ENCODE assay signal across 11 cellular contexts in genomic region chr15:90306560-90306959, GRCh38. TPM values are rescaled to one million over a fixed set of nuclear protein-coding genes. Genes with fewer than 3 reads are reported as not detected.
DNase-seq lines count a peak whose midpoint lies in the region; ATAC-seq lines count a peak whose summit lies in the region.
"Had no signal": no experiment of that assay in that cellular context is flagged by ENCODE, and none has a peak within 500 bp of the region (broad histone marks: within the 10 kb centered on the region; RNA-seq: fewer than 3 reads in every experiment).

No MANE protein-coding gene starts in this region.

- no peak overlapping the region for H4K8ac ChIP-seq in mesendoderm (ENCODE audit: low read depth, low read length)

- no peaks in the 10 kb centered on the region for H3K79me1 ChIP-seq in mesendoderm (ENCODE audit: low read length)

- CTCF ChIA-PET in activated naive CD4-positive, alpha-beta T cell treated with anti-CD3 and anti-CD28 coated beads for 36 hours (lab: Charles Lee): interaction anchor here (1.0 to 5.7 kb wide), 7 partner anchors 9 to 627 kb away, joined by 3 to 44 read pairs (median 5); no protein-coding TSS in a partner anchor

- H2BK5ac ChIP-seq in mesendoderm (ENCODE audit: low read length): no peak overlapping the region

- ATAC-seq in GM19328 (IDR thresholded peaks at IDR 0.05; ENCODE audit: unreplicated experiment): peak; percentile 81
- peak; percentile 62 for ATAC-seq in HG03439 (IDR thresholded peaks at IDR 0.05; ENCODE audit: unreplicated experiment)

- no peak overlapping the region for H3K4me2 ChIP-seq in mesendoderm (ENCODE audit: low read length)
- H3K4me2 ChIP-seq: neural progenitor cell had no signal

- H3K27ac Mint-ChIP-seq in activated naive CD4-positive, alpha-beta T cell treated with anti-CD3 and anti-CD28 coated beads for 36 hours: no peak overlapping the region
- H3K27ac Mint-ChIP-seq: neural progenitor cell had no signal

- H3K36me3 Mint-ChIP-seq in activated naive CD4-positive, alpha-beta T cell treated with anti-CD3 and anti-CD28 coated beads for 36 hours (ENCODE audit: low read depth): no peaks in the 10 kb centered on the region
- H3K36me3 Mint-ChIP-seq: neural progenitor cell had no signal

- no peak overlapping the region for H3K27ac ChIP-seq in mesendoderm (ENCODE audit: low read depth, low read length)
- H3K27ac ChIP-seq: neural progenitor cell had no signal

- H3K23ac ChIP-seq in mesendoderm (ENCODE audit: low read length): no peak overlapping the region

- no peak overlapping the region for H3K9ac ChIP-seq in mesendoderm (ENCODE audit: low read length)
- H3K9ac ChIP-seq: neural progenitor cell had no signal

- H2BK120ac ChIP-seq in mesendoderm (ENCODE audit: low read depth, low read length): no peak overlapping the region

- H3K4me3 ChIP-seq in mesendoderm (ENCODE audit: low read length): no peak overlapping the region
- H3K4me3 ChIP-seq: neural progenitor cell had no signal

- H2BK15ac ChIP-seq in mesendoderm (replicated peaks; ENCODE audit: low read depth): no peak overlapping the region

- WGBS in mesendoderm (ENCODE audit: extremely low coverage, insufficient coverage, low lambda C conversion rate): no CpG with 5 or more reads among the region's 6 CpGs

- H3K18ac ChIP-seq in mesendoderm (ENCODE audit: low read length): no peak overlapping the region

- no peaks in the 10 kb centered on the region for H3K79me2 ChIP-seq in mesendoderm (ENCODE audit: control insufficient read depth, insufficient read depth, low read length)

- H3K27me3 Mint-ChIP-seq in activated naive CD4-positive, alpha-beta T cell treated with anti-CD3 and anti-CD28 coated beads for 36 hours (ENCODE audit: low read depth): no peaks in the 10 kb centered on the region

- peak; percentile 68 for DNase-seq in activated naive CD4-positive, alpha-beta T cell treated with anti-CD3 and anti-CD28 coated beads for 36 hours
- DNase-seq in stimulated activated CD4-positive, alpha-beta T cell treated with anti-CD3 and anti-CD28 coated beads, Interleukin-2, amount 100 ng/mL, for 24 hours: peak; percentile 44 to 45
- DNase-seq in HCEC 1CT (no peak), epidermal melanocyte (ENCODE audit: insufficient read length, low spot score) (no peak), foreskin melanocyte (no peak), mesendoderm (no peak)
- DNase-seq: effector CD4-positive, alpha-beta T cell had no signal

- H3K36me3 ChIP-seq in mesendoderm (ENCODE audit: control insufficient read depth, insufficient read depth, low read length): no peaks in the 10 kb centered on the region
- H3K36me3 ChIP-seq: neural progenitor cell had no signal

- no peaks in the 10 kb centered on the region for H3K4me1 ChIP-seq in mesendoderm (ENCODE audit: control insufficient read depth, low read depth, low read length)

- H4K5ac ChIP-seq in mesendoderm (ENCODE audit: low read length): no peak overlapping the region

- H3K4me3 Mint-ChIP-seq in activated naive CD4-positive, alpha-beta T cell treated with anti-CD3 and anti-CD28 coated beads for 36 hours: no peak overlapping the region
- H3K4me3 Mint-ChIP-seq: neural progenitor cell had no signal

- H3K4ac ChIP-seq in mesendoderm (ENCODE audit: low read depth, low read length): no peak overlapping the region

- H3K56ac ChIP-seq in mesendoderm (ENCODE audit: low read length): no peak overlapping the region

- H3K27me3 ChIP-seq in mesendoderm (ENCODE audit: insufficient read depth, low read length, poor library complexity): no peaks in the 10 kb centered on the region
- H3K27me3 ChIP-seq: neural progenitor cell had no signal

- H2AK5ac ChIP-seq in mesendoderm (ENCODE audit: low read length): no peak overlapping the region

- intact Hi-C loops in activated naive CD4-positive, alpha-beta T cell treated with anti-CD3 and anti-CD28 coated beads for 36 hours (cut with micrococcal nuclease): no loop called here

- H3K9me3 Mint-ChIP-seq in activated naive CD4-positive, alpha-beta T cell treated with anti-CD3 and anti-CD28 coated beads for 36 hours: no peaks in the 10 kb centered on the region
- H3K9me3 Mint-ChIP-seq: neural progenitor cell had no signal

- peaks cover 29% of the 10 kb centered on the region for H3K4me1 Mint-ChIP-seq in activated naive CD4-positive, alpha-beta T cell treated with anti-CD3 and anti-CD28 coated beads for 36 hours (ENCODE audit: low read depth)

RNA-seq across cellular contexts. Expression of gene NGRN, which starts 41.1 kb away (rescaled TPM):
- total RNA-seq in activated naive CD4-positive, alpha-beta T cell treated with anti-CD3 and anti-CD28 coated beads for 36 hours: 10 to 100 TPM; 30.7 to 31.0 TPM
- polyA plus RNA-seq in mesendoderm (2013, experiment 1 of 2): 72.7 TPM
- polyA plus RNA-seq in mesendoderm (2013, experiment 2 of 2): 73.4 TPM

RNA-seq across cellular contexts. Expression of gene ZNF774, which starts 45.5 kb away (rescaled TPM):
- under 1 TPM; 0.84 to 0.95 TPM for total RNA-seq in activated naive CD4-positive, alpha-beta T cell treated with anti-CD3 and anti-CD28 coated beads for 36 hours
- polyA plus RNA-seq in mesendoderm (2013, experiment 1 of 2): 0.90 TPM
- 1.0 TPM for polyA plus RNA-seq in mesendoderm (2013, experiment 2 of 2)

RNA-seq across cellular contexts. Expression of gene TTLL13, which starts 57.2 kb away (rescaled TPM):
- under 1 TPM; 0.15 to 0.26 TPM for total RNA-seq in activated naive CD4-positive, alpha-beta T cell treated with anti-CD3 and anti-CD28 coated beads for 36 hours
- not detected for polyA plus RNA-seq in mesendoderm (2013, experiment 1 of 2)
- polyA plus RNA-seq in mesendoderm (2013, experiment 2 of 2): 0.01 TPM
- total RNA-seq: RPMI7951 had no signal

Comparison
In these comparisons a context has a peak if more than half of its experiments do, and no peak if none do; other contexts are left out.
1. DNase-seq: peak in activated naive CD4-positive, alpha-beta T cell treated with anti-CD3 and anti-CD28 coated beads for 36 hours (single experiment) and stimulated activated CD4-positive, alpha-beta T cell treated with anti-CD3 and anti-CD28 coated beads, Interleukin-2, amount 100 ng/mL, for 24 hours (2 of 2); none in HCEC 1CT (single experiment), epidermal melanocyte (single experiment), foreskin melanocyte (single experiment) and mesendoderm (single experiment).